In the genomic region with DNA sequence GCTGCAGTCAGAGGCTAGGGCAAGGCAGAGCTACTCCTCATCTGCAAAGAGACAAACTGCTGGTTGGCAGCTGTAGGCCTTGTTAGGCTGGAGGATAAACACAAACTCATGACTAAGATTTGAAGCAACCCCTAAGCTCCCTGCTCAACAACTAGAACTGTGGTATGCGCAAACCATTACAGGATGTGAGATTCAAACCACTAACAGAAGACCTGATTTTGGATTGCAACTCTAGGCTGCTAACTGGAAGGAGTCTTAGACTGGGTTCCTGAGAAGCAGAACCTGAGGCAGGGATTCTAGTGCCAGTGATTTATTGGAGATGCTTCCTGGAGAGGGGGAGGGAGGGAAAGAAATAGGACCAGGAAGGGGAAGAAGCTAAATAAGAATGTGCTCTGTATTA, we compare ENCODE assay signal across 11 cellular contexts. TPM values are rescaled to one million over a fixed set of nuclear protein-coding genes. Genes with fewer than 3 reads are reported as not detected.
DNase-seq lines count a peak whose midpoint lies in the region; ATAC-seq and TF ChIP-seq lines count a peak whose summit lies in the region.
"Had no signal": no experiment of that assay in that cellular context is flagged by ENCODE, and none has a peak within 500 bp of the region (broad histone marks: within the 10 kb centered on the region; RNA-seq: fewer than 3 reads in every experiment).

No MANE protein-coding gene starts in this region.

- no peaks in the 10 kb centered on the region for H3K36me3 Mint-ChIP-seq in Caco-2 (ENCODE audit: insufficient read depth, unreplicated experiment)
- H3K36me3 Mint-ChIP-seq: memory B cell had no signal

- no peak for TF ChIP-seq CTCF in foreskin fibroblast (IDR thresholded peaks at IDR 0.05; ENCODE audit: low read depth, low read length)
- TF ChIP-seq CTCF in Caco-2 (IDR thresholded peaks at IDR 0.05; ENCODE audit: insufficient read depth in 1 of 2, low read depth in 1 of 2, low read length in 1 of 2, severe bottlenecking in 1 of 2, unreplicated experiment in 1 of 2) = no peak

- peak; percentile 83 for ATAC-seq in GM18498 (IDR thresholded peaks at IDR 0.05; ENCODE audit: unreplicated experiment)
- peak; percentile 77 for ATAC-seq in GM21526 (IDR thresholded peaks at IDR 0.05; ENCODE audit: low FRiP score, unreplicated experiment)
- peak; percentile 92 for ATAC-seq in HG03565 (IDR thresholded peaks at IDR 0.05; ENCODE audit: unreplicated experiment)
- no peak for ATAC-seq in HG02642 (IDR thresholded peaks at IDR 0.05; ENCODE audit: poor library complexity, unreplicated experiment)

- H3K9me3 ChIP-seq in Caco-2 = no peaks in the 10 kb centered on the region

- DNase-seq in foreskin fibroblast = peak; percentile 20 to 44
- DNase-seq in Caco-2 = no peak
- no peak for DNase-seq in middle frontal gyrus (ENCODE audit: extremely low spot score, low spot score)
- DNase-seq in NCI-H524 (lab: John Stamatoyannopoulos, UW) = no peak
- DNase-seq: NCI-H1417 treated with DMSO at 0.1 percent for 48 hours had no signal

- POLR2A ChIA-PET in Caco-2 (lab: Charles Lee) = no interaction called here

- H3K27me3 Mint-ChIP-seq in Caco-2 (ENCODE audit: insufficient read depth, unreplicated experiment) = no peaks in the 10 kb centered on the region

- no peaks in the 10 kb centered on the region for H3K36me3 ChIP-seq in Caco-2 (ENCODE audit: control insufficient read depth, insufficient read depth, low read length)

- H3K4me1 Mint-ChIP-seq in Caco-2 (ENCODE audit: low read depth, unreplicated experiment) = peaks cover 5% of the 10 kb centered on the region

- intact Hi-C loops in Caco-2 (cut with micrococcal nuclease; ENCODE audit: unreplicated experiment) = no loop called here

- no peak overlapping the region for H3K27ac Mint-ChIP-seq in Caco-2 (ENCODE audit: unreplicated experiment)
- H3K27ac Mint-ChIP-seq: dendritic cell treated with granulocyte-macrophage colony-stimulating factor and Interleukin-4, amounts not matched to agents 40 ng/mL and 50 ng/mL, for 4 days; memory B cell had no signal

- no peak overlapping the region for H3K4me3 Mint-ChIP-seq in Caco-2 (ENCODE audit: unreplicated experiment)
- H3K4me3 Mint-ChIP-seq: dendritic cell treated with granulocyte-macrophage colony-stimulating factor and Interleukin-4, amounts not matched to agents 40 ng/mL and 50 ng/mL, for 4 days; memory B cell had no signal

- peaks cover 6% of the 10 kb centered on the region; the same call in 1 of the 2 replicates for H3K4me1 ChIP-seq in Caco-2

- no peaks in the 10 kb centered on the region for H3K27me3 ChIP-seq in Caco-2 (replicated peaks; ENCODE audit: control insufficient read depth, insufficient read depth, low read length)

- no peak overlapping the region for H3K4me3 ChIP-seq in foreskin fibroblast (ENCODE audit: low read depth in 1 of 2, low read length in 2 of 2)
- no peak overlapping the region for H3K4me3 ChIP-seq in Caco-2 (ENCODE audit: low read depth, low read length)

- CTCF ChIA-PET in Caco-2 (lab: Charles Lee) = no interaction called here

- BruUV-seq in Caco-2 (replicated peaks; lab: Mats Ljungman, UMichigan) = no TSS peak

- no peaks in the 10 kb centered on the region for H3K9me3 Mint-ChIP-seq in Caco-2 (ENCODE audit: unreplicated experiment)
- H3K9me3 Mint-ChIP-seq: dendritic cell treated with granulocyte-macrophage colony-stimulating factor and Interleukin-4, amounts not matched to agents 40 ng/mL and 50 ng/mL, for 4 days; memory B cell had no signal

RNA-seq across cellular contexts. Expression of gene CCR4, which starts 22.5 kb away (rescaled TPM):
- total RNA-seq in Caco-2 (2022) = 0.16 TPM in 1 of 2 replicates, not detected in the other

Comparison
In these comparisons a context has a peak if more than half of its experiments do, and no peak if none do; other contexts are left out.
1. DNase-seq: peak in foreskin fibroblast (2 of 2); none in Caco-2 (0 of 2), middle frontal gyrus (single experiment) and NCI-H524 (0 of 2).